Comparison of ENCODE assay signal across 22 cellular contexts in the genomic region with DNA sequence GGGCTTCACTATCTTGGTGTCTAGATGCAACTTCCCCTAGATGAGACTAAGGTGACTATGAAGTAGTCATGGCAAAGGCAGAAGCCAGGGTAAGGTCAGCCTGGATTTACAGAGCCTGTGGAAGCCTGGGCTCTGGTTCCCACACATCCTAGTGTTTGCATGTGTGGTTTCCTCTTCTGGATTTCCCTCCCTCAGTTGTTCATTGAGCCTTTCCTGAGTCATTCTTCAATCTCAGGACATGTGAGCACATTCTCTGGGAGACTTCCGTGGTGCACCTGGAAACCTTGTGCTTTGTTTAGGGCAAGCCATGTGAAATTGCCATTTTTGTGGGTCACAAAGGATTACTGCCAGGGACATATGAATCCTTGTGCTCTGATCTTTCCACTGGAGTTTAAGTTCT.
"Had no signal": no experiment of that assay in that cellular context is flagged by ENCODE, and none has a peak within 500 bp of the region (broad histone marks: within the 10 kb centered on the region; RNA-seq: fewer than 3 reads in every experiment).

No MANE protein-coding gene starts in this region.

- ATAC-seq: activated T-cell treated with anti-CD3 and anti-CD28 coated beads, Interleukin-2, amount 50 U/mL, for 4 hours; effector memory CD8-positive, alpha-beta T cell; left ventricle myocardium superior; natural killer cell treated with Interleukin-12 subunit alpha and Interleukin-12 subunit beta and Interleukin-15 and Interleukin-18, amount 100 ng/mL, for 72 hours had no signal

- H3K27ac ChIP-seq: esophagus squamous epithelium, ovary, prostate gland, right atrium auricular region, thyroid gland had no signal

- H3K27me3 ChIP-seq: ovary, right atrium auricular region, thyroid gland had no signal

- H3K4me1 ChIP-seq: prostate gland, thyroid gland had no signal

- H3K4me3 ChIP-seq: esophagus squamous epithelium, ovary, prostate gland, right atrium auricular region, thyroid gland had no signal

- DNase-seq: activated B cell treated with CpG ODN at 0.5 μM for 24 hours; activated CD4-positive, alpha-beta T cell treated with anti-CD3 and anti-CD28 coated beads for 4 hours; activated CD4-positive, alpha-beta T cell treated with anti-CD3 and anti-CD28 coated beads, Interleukin-2, amount 50 U/mL, for 48 hours; activated CD8-positive, alpha-beta memory T cell treated with anti-CD3 and anti-CD28 coated beads, Interleukin-2, amount 50 U/mL, for 48 hours; activated naive CD4-positive, alpha-beta T cell treated with anti-CD3 and anti-CD28 coated beads for 36 hours; activated naive CD8-positive, alpha-beta T cell treated with anti-CD3 and anti-CD28 coated beads, Interleukin-2, amount 10 ng/mL, durations not matched to agents 7 days and 5 days; activated T-cell treated with anti-CD3 and anti-CD28 coated beads, Interleukin-2, amount 50 U/mL, for 4 hours; amygdala; central memory CD4-positive, alpha-beta T cell; dermis blood vessel endothelial cell; effector memory CD8-positive, alpha-beta T cell; esophagus squamous epithelium; kidney glomerular epithelial cell; left ventricle myocardium superior; ovary; stimulated activated CD4-positive, alpha-beta T cell treated with anti-CD3 and anti-CD28 coated beads, Interleukin-4, amount 100 ng/mL, for 4 hours; substantia nigra; T1000; thyroid gland had no signal

- H3K36me3 ChIP-seq: esophagus squamous epithelium, ovary, prostate gland, right atrium auricular region, thyroid gland had no signal

- H3K9me3 ChIP-seq: esophagus squamous epithelium, ovary, prostate gland, right atrium auricular region, thyroid gland had no signal
